In the genomic region with DNA sequence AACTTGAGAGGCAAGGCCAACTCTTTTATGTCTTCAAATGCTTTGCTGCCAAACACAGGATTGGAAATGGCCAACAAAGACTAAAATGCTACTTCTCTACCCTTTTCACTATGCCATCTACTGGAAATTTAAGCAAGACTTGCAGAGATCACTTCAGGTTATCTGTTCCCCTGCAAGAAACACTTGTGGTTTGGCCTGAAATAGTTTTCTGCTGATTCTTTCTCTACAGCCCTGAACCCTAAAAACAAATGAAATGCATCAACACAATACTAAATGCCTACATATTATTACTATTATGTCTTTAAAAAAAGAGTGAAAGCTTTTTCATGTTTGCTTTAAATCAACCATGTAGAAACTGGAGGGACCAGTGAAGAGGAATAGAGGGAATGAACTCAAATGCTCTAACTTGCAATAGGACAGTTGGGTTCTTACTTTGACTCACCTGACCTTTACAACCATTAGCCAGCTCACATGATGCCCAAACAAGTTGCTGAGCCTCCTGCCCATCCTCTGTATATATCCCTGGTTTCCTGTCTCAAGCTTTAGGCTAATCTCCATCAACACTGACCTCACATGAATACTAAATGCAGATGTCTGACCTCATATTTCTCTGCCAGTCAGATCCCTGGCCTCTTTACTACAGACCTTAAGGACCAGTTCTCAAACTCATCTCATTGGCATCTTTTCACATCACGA, we compare ENCODE assay signal across 1 cellular context.
TF ChIP-seq lines count a peak whose summit lies in the region.

No MANE protein-coding gene starts in this region.

TF ChIP-seq in IMR-90, 13 proteins besides CTCF, POLR2A, EP300 and RAD21 (continued from another document):
- TF ChIP-seq, protein P1, sequence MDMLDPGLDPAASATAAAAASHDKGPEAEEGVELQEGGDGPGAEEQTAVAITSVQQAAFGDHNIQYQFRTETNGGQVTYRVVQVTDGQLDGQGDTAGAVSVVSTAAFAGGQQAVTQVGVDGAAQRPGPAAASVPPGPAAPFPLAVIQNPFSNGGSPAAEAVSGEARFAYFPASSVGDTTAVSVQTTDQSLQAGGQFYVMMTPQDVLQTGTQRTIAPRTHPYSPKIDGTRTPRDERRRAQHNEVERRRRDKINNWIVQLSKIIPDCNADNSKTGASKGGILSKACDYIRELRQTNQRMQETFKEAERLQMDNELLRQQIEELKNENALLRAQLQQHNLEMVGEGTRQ (IDR thresholded peaks at IDR 0.05; ENCODE audit: low read depth, low read length) = no peak
- TF ChIP-seq MAFK (IDR thresholded peaks at IDR 0.05; ENCODE audit: low read depth, low read length) (no peak), NFE2L2 (IDR thresholded peaks at IDR 0.05; ENCODE audit: low read depth, low read length) (no peak), MAZ (IDR thresholded peaks at IDR 0.05; ENCODE audit: borderline replicate concordance, low read depth, low read length) (no peak), CEBPB (IDR thresholded peaks at IDR 0.05; ENCODE audit: low read depth, low read length) (no peak), MXI1 (IDR thresholded peaks at IDR 0.05; ENCODE audit: borderline replicate concordance, low read depth, low read length) (no peak), CHD1 (IDR thresholded peaks at IDR 0.05; ENCODE audit: low read depth, low read length) (no peak), BHLHE40 (IDR thresholded peaks at IDR 0.05; ENCODE audit: low read depth, low read length) (no peak), RCOR1 (IDR thresholded peaks at IDR 0.05; ENCODE audit: insufficient replicate concordance, low read length) (no peak)
- TF ChIP-seq, protein P2, sequence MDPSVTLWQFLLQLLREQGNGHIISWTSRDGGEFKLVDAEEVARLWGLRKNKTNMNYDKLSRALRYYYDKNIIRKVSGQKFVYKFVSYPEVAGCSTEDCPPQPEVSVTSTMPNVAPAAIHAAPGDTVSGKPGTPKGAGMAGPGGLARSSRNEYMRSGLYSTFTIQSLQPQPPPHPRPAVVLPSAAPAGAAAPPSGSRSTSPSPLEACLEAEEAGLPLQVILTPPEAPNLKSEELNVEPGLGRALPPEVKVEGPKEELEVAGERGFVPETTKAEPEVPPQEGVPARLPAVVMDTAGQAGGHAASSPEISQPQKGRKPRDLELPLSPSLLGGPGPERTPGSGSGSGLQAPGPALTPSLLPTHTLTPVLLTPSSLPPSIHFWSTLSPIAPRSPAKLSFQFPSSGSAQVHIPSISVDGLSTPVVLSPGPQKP (IDR thresholded peaks at IDR 0.05; ENCODE audit: borderline replicate concordance, low read depth, low read length) = no peak
